17 cellular contexts compared by ENCODE assay signal in the genomic region with DNA sequence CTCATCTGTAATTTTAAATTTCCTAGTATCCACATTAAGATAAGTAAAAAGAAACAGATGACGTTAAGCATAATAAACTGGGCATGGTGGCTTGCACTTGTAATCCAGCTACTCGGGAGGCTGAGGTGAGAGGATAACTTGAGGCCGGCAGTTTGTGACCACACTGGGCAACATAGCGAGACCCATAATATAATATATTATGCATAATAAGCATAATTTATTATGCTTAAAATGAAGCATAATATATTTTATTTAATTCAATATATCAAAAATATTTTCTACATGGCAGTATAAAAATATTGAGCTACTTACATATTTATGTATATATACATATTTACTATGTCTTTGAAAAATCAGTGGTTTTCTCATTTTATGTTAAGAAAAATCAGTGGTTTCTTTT.
DNase-seq lines count a peak whose midpoint lies in the region; ATAC-seq lines count a peak whose summit lies in the region.
"Had no signal": no experiment of that assay in that cellular context is flagged by ENCODE, and none has a peak within 500 bp of the region (broad histone marks: within the 10 kb centered on the region; RNA-seq: fewer than 3 reads in every experiment).

No MANE protein-coding gene starts in this region.

- no peak overlapping the region for H3K18ac ChIP-seq in trophoblast cell (ENCODE audit: low read length)

- H4K20me1 ChIP-seq in BLaER1 treated with 17β-estradiol and CSF1 and Interleukin-3, amounts not matched to agents 10 nM and 100 nM, result peaks cover 0 to 28% (median 9%) of the 10 kb centered on the region in 11 experiments; a peak in 12 of 22 replicates
- H4K20me1 ChIP-seq in Karpas-422 (ENCODE audit: insufficient read depth, low read depth, low read length), result no peaks in the 10 kb centered on the region

- no peak overlapping the region for H4K91ac ChIP-seq in trophoblast cell (ENCODE audit: low read depth, low read length)

- no peak overlapping the region for H3K23ac ChIP-seq in trophoblast cell (ENCODE audit: low read length)

- no peaks in the 10 kb centered on the region for H3K9me2 ChIP-seq in Karpas-422 (replicated peaks; ENCODE audit: insufficient read depth, low read length)

- no peak overlapping the region for H3K9ac ChIP-seq in BLaER1 treated with 17β-estradiol and CSF1 and Interleukin-3, amounts not matched to agents 10 nM and 100 nM
- H3K9ac ChIP-seq in Karpas-422 (ENCODE audit: low read length) (no peak overlapping the region), iPS-18a (ENCODE audit: low read length) (no peak overlapping the region), trophoblast cell (ENCODE audit: low read length) (no peak overlapping the region)
- H3K9ac ChIP-seq: GM23248 had no signal

- H3K79me1 ChIP-seq in trophoblast cell (ENCODE audit: low read length), result peaks cover 5% of the 10 kb centered on the region

- H3K79me2 ChIP-seq in Karpas-422 (ENCODE audit: low read length) (peaks cover 70% of the 10 kb centered on the region), trophoblast cell (ENCODE audit: control insufficient read depth, insufficient read depth, low read length, poor library complexity) (peaks cover 10% of the 10 kb centered on the region)

- no peak overlapping the region for H3K4me3 ChIP-seq in BLaER1 treated with 17β-estradiol and CSF1 and Interleukin-3, amounts not matched to agents 10 nM and 100 nM
- H3K4me3 ChIP-seq in Karpas-422 (ENCODE audit: low read length) (no peak overlapping the region), iPS-18a (ENCODE audit: low read length) (peak overlapping the region; percentile 27), trophoblast cell (ENCODE audit: low read depth, low read length) (no peak overlapping the region)
- H3K4me3 ChIP-seq: GM23248 had no signal

- H2AFZ ChIP-seq in Karpas-422 (ENCODE audit: low read length) (no peak overlapping the region), trophoblast cell (ENCODE audit: insufficient read depth, low read length, poor library complexity) (no peak overlapping the region)
- H2AFZ ChIP-seq: GM23248 had no signal

- DNase-seq in Karpas-422 (no peak), trophoblast cell (no peak), 8988T (no peak)
- no peak for DNase-seq in activated CD8-positive, alpha-beta memory T cell treated with anti-CD3 and anti-CD28 coated beads for 24 hours
- DNase-seq: ACHN; BE2C; C1 segment of cervical spinal cord; Calu3; CD4-positive, alpha-beta memory T cell; COR-L47; DMS53; DMS79 treated with DMSO at 0.1 percent for 48 hours; GM23248; HCEC 1CT had no signal

- H3K14ac ChIP-seq in trophoblast cell (ENCODE audit: low read length), result no peak overlapping the region

- no peak overlapping the region for H4K8ac ChIP-seq in trophoblast cell (ENCODE audit: low read depth, low read length)

- no peak overlapping the region for H2AK5ac ChIP-seq in trophoblast cell (ENCODE audit: low read length)

- H3K4me1 ChIP-seq in BLaER1 treated with 17β-estradiol and CSF1 and Interleukin-3, amounts not matched to agents 10 nM and 100 nM, result peaks cover 7 to 26% (median 19%) of the 10 kb centered on the region in 10 experiments; a peak in 19 of 20 replicates
- H3K4me1 ChIP-seq in Karpas-422 (ENCODE audit: low read length) (peaks cover 38% of the 10 kb centered on the region), iPS-18a (ENCODE audit: control insufficient read depth, low read depth, low read length) (peaks cover 16% of the 10 kb centered on the region), trophoblast cell (ENCODE audit: control insufficient read depth in 1 of 2, insufficient read depth in 2 of 2, low read length in 2 of 2) (no peaks in the 10 kb centered on the region)
- H3K4me1 ChIP-seq: BE2C had no signal

- H3K27me3 ChIP-seq in BLaER1 treated with 17β-estradiol and CSF1 and Interleukin-3, amounts not matched to agents 10 nM and 100 nM, result no peaks in the 10 kb centered on the region
- no peaks in the 10 kb centered on the region for H3K27me3 ChIP-seq in Karpas-422 (ENCODE audit: low read length)
- H3K27me3 ChIP-seq in iPS-18a (ENCODE audit: control insufficient read depth, insufficient read depth, low read length), result no peaks in the 10 kb centered on the region
- no peaks in the 10 kb centered on the region for H3K27me3 ChIP-seq in trophoblast cell (ENCODE audit: insufficient read depth, low read length)
- H3K27me3 ChIP-seq: BE2C had no signal

- H2BK120ac ChIP-seq in trophoblast cell (ENCODE audit: insufficient read depth, low read length, poor library complexity), result no peak overlapping the region

- H3K36me3 ChIP-seq in BLaER1 treated with 17β-estradiol and CSF1 and Interleukin-3, amounts not matched to agents 10 nM and 100 nM, result peaks cover 0 to 10% (median 3%) of the 10 kb centered on the region in 11 experiments; a peak in 7 of 22 replicates
- H3K36me3 ChIP-seq in Karpas-422 (ENCODE audit: insufficient read depth, low read length) (no peaks in the 10 kb centered on the region), iPS-18a (ENCODE audit: control insufficient read depth, low read depth, low read length) (no peaks in the 10 kb centered on the region), trophoblast cell (ENCODE audit: control insufficient read depth in 1 of 2, insufficient read depth in 2 of 2, low read length in 2 of 2) (no peaks in the 10 kb centered on the region)
- H3K36me3 ChIP-seq: BE2C had no signal

- no CpG with 5 or more reads among the region's 4 CpGs for WGBS in trophoblast cell (ENCODE audit: extremely low coverage, insufficient coverage, insufficient read length)

- H3K4me2 ChIP-seq in BLaER1 treated with 17β-estradiol and CSF1 and Interleukin-3, amounts not matched to agents 10 nM and 100 nM, result peak overlapping the region in 9 of 11 experiments; percentile 3 to 60 (median 47); a peak in 10 of 22 replicates
- H3K4me2 ChIP-seq in Karpas-422 (ENCODE audit: low read depth, low read length, poor library complexity, severe bottlenecking) (peak overlapping the region; percentile 60), trophoblast cell (ENCODE audit: low read length) (no peak overlapping the region)

- no peak overlapping the region for H2BK5ac ChIP-seq in trophoblast cell (ENCODE audit: low read depth, low read length, poor library complexity)

- ATAC-seq in HG02588 (IDR thresholded peaks at IDR 0.05; ENCODE audit: unreplicated experiment), result no peak

- H3K27ac ChIP-seq in BLaER1 treated with 17β-estradiol and CSF1 and Interleukin-3, amounts not matched to agents 10 nM and 100 nM, result peak overlapping the region in 1 of 11 experiments; percentile 47; a peak in 1 of 22 replicates
- H3K27ac ChIP-seq in Karpas-422 (ENCODE audit: low read length) (no peak overlapping the region), iPS-18a (ENCODE audit: low read length) (no peak overlapping the region), trophoblast cell (ENCODE audit: low read depth, low read length) (no peak overlapping the region)
- H3K27ac ChIP-seq: GM23248 had no signal

- H2BK12ac ChIP-seq in trophoblast cell (ENCODE audit: low read length), result no peak overlapping the region

- H3K4ac ChIP-seq in trophoblast cell (ENCODE audit: low read depth, low read length), result peak overlapping the region; percentile 91

- no peak overlapping the region for H4K12ac ChIP-seq in trophoblast cell (ENCODE audit: low read depth, low read length)

- no peaks in the 10 kb centered on the region for H3K9me3 ChIP-seq in BLaER1 treated with 17β-estradiol and CSF1 and Interleukin-3, amounts not matched to agents 10 nM and 100 nM (replicated peaks in 1 of 11)
- H3K9me3 ChIP-seq in Karpas-422 (ENCODE audit: low read length) (no peaks in the 10 kb centered on the region), iPS-18a (ENCODE audit: control insufficient read depth, low read depth, low read length) (no peaks in the 10 kb centered on the region), trophoblast cell (ENCODE audit: insufficient read depth, low read depth, low read length) (no peaks in the 10 kb centered on the region)
- H3K9me3 ChIP-seq: BE2C had no signal
